ENCODE assay signal across 18 cellular contexts in the genomic region with DNA sequence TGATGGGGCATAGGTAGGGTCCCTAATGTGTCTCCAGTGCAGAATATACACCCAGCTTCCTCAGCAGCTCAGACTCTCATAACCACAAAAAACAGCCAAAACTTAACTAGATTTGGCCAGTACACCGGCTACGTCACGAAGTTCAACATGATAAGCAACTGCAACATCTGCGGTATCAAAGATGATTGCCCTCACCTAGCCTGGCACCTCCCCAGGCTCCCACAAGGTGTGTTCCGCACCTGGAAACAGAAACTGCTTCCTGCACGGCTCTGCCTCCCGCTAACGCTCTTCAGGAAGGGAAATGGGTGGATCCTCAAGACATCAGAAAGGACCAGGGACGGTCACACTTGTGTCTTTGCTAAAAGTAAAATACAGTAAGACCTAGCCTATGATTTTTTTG.
"Had no signal": no experiment of that assay in that cellular context is flagged by ENCODE, and none has a peak within 500 bp of the region (broad histone marks: within the 10 kb centered on the region; RNA-seq: fewer than 3 reads in every experiment).

No MANE protein-coding gene starts in this region.

- H3K27me3 ChIP-seq: ascending aorta, esophagus squamous epithelium, right atrium auricular region had no signal

- FAIRE-seq: endometrium, kidney had no signal

- H3K9me3 ChIP-seq: ascending aorta, esophagus squamous epithelium, right atrium auricular region had no signal

- H3K27ac ChIP-seq: ascending aorta, right atrium auricular region had no signal

- H3K4me1 ChIP-seq: ascending aorta had no signal

- H3K4me3 ChIP-seq: ascending aorta, esophagus squamous epithelium, right atrium auricular region had no signal

- DNase-seq: activated CD4-positive, CD25-positive, alpha-beta regulatory T cell treated with anti-CD3 and anti-CD28 coated beads, Interleukin-2, amount 50 U/mL, for 72 hours; activated naive CD4-positive, alpha-beta T cell treated with anti-CD3 and anti-CD28 coated beads, Interleukin-2, amount 10 ng/mL, durations not matched to agents 7 days and 5 days; esophagus squamous epithelium; glutamatergic neuron; hypothalamus; kidney; left ventricle myocardium superior; nucleus accumbens; stimulated activated CD4-positive, alpha-beta T cell treated with anti-CD3 and anti-CD28 coated beads, Interleukin-15, amount 100 ng/mL, for 24 hours; stimulated activated CD4-positive, alpha-beta T cell treated with anti-CD3 and anti-CD28 coated beads, Interleukin-4, amount 100 ng/mL, for 1 hour; stimulated activated naive CD4-positive, alpha-beta T cell treated with Interleukin-2 at 50 U/mL for 16 hours; substantia nigra; T-helper 1 cell; T1000 had no signal

- ATAC-seq: left ventricle myocardium superior; natural killer cell treated with Interleukin-12 subunit alpha and Interleukin-12 subunit beta and Interleukin-15 and Interleukin-18, amount 100 ng/mL, for 72 hours had no signal
